1 cellular context compared by ENCODE assay signal in the genomic region with DNA sequence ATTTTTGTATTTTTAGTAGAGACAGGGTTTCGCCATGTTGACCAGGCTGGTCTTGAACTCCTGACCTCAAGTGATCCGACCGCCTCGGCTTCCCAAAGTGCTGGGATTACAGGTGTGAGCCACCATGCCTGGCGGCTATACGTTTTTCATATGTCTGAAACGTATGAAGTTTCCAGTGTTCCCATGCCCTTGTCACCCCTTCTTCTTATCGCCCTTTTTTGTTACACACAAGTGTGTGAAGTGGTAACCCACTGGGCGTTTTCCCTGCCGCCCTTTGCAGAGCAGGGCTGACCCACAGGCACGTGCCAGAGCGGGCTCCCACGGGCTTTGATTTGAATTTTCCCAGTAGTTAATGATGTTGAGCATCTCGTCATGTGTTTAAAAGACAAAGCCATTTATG.
A peak's percentile ranks its signal among the peaks of the same experiment; 100 is the strongest.
TF ChIP-seq lines count a peak whose summit lies in the region.

No MANE protein-coding gene starts in this region.

TF ChIP-seq in GM12878, 131 proteins besides CTCF, POLR2A, EP300 and RAD21:
- TF ChIP-seq MEF2B (IDR thresholded peaks at IDR 0.05; ENCODE audit: partially characterized antibody, poor library complexity, severe bottlenecking) (peak; percentile 49), SPI1 (IDR thresholded peaks at IDR 0.05; ENCODE audit: borderline replicate concordance, insufficient read depth, low read depth, low read length) (no peak), MXI1 (IDR thresholded peaks at IDR 0.05; ENCODE audit: low read depth, low read length) (no peak), HCFC1 (IDR thresholded peaks at IDR 0.05; ENCODE audit: low read length) (no peak), IRF5 (IDR thresholded peaks at IDR 0.05; ENCODE audit: borderline replicate concordance) (no peak), BHLHE40 (IDR thresholded peaks at IDR 0.05; ENCODE audit: borderline replicate concordance in 1 of 2, low read depth in 2 of 2, low read length in 1 of 2) (peak; percentile 83 to 86), YY1 (IDR thresholded peaks at IDR 0.05; ENCODE audit: low read depth, low read length) (no peak)
- TF ChIP-seq, protein P1, sequence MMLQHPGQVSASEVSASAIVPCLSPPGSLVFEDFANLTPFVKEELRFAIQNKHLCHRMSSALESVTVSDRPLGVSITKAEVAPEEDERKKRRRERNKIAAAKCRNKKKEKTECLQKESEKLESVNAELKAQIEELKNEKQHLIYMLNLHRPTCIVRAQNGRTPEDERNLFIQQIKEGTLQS (IDR thresholded peaks at IDR 0.05; ENCODE audit: borderline replicate concordance, extremely low read depth, low read depth, low read length) = no peak
